Comparison of ENCODE assay signal across 22 cellular contexts in the genomic region with DNA sequence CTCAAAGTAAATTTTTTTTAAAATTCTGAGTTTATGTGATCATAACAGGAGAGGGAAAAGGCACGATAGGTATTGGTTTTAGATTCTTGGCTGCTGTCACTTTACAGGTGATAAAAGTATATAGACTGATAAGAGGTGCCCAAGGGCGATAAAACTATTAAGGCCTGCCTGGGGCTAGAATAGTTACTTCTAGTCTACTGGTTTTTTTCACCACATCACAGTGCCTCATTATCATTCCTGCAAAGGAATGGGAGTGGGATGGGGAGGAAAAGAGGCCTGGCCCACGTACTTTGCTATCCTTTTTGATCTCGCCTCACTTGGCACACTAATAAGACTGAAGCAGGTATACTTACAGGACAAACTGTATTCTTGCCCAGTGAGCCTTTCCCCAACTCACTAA. TPM values are rescaled to one million over a fixed set of nuclear protein-coding genes. Genes with fewer than 3 reads are reported as not detected.
DNase-seq lines count a peak whose midpoint lies in the region; ATAC-seq lines count a peak whose summit lies in the region.
"Had no signal": no experiment of that assay in that cellular context is flagged by ENCODE, and none has a peak within 500 bp of the region (broad histone marks: within the 10 kb centered on the region; RNA-seq: fewer than 3 reads in every experiment).

No MANE protein-coding gene starts in this region.

- DNase-seq in CD4-positive, CD25-positive, alpha-beta regulatory T cell, result no peak
- DNase-seq in CD8-positive, alpha-beta memory T cell, result no peak
- DNase-seq in T-cell (no peak), mesendoderm (peak; percentile 48), DMS 273 treated with DMSO at 0.1 percent for 48 hours (lab: John Stamatoyannopoulos, UW) (no peak), NCI-H345 (lab: John Stamatoyannopoulos, UW) (no peak)
- DNase-seq: activated CD8-positive, alpha-beta memory T cell treated with anti-CD3 and anti-CD28 coated beads for 24 hours; aorta; NCI-H2029; NCI-H226; occipital lobe; PC-3; SHP77; stimulated activated CD4-positive, alpha-beta T cell treated with anti-CD3 and anti-CD28 coated beads, Interleukin-12 subunit alpha, Interleukin-12 subunit beta, amount 100 ng/mL, for 4 hours; stimulated activated CD8-positive, alpha-beta memory T cell treated with anti-CD3 and anti-CD28 coated beads, Interleukin-4, amount 100 ng/mL, for 48 hours; SW 1271; upper lobe of left lung had no signal

- no peaks in the 10 kb centered on the region for H3K9me3 Mint-ChIP-seq in CD4-positive, CD25-positive, alpha-beta regulatory T cell
- H3K9me3 Mint-ChIP-seq in CD8-positive, alpha-beta memory T cell, result no peaks in the 10 kb centered on the region
- H3K9me3 Mint-ChIP-seq in T-cell, result no peaks in the 10 kb centered on the region

- H4K8ac ChIP-seq in mesendoderm (ENCODE audit: low read depth, low read length), result no peak overlapping the region

- no peaks in the 10 kb centered on the region for H3K36me3 ChIP-seq in CD4-positive, CD25-positive, alpha-beta regulatory T cell (ENCODE audit: control insufficient read depth, insufficient read depth, low read length)
- H3K36me3 ChIP-seq in CD8-positive, alpha-beta memory T cell (ENCODE audit: insufficient read depth, low read length), result no peaks in the 10 kb centered on the region
- H3K36me3 ChIP-seq in mesendoderm (ENCODE audit: control insufficient read depth, insufficient read depth, low read length), result no peaks in the 10 kb centered on the region
- H3K36me3 ChIP-seq: upper lobe of left lung had no signal

- no peak overlapping the region for H3K4me3 ChIP-seq in CD4-positive, CD25-positive, alpha-beta regulatory T cell (ENCODE audit: low read depth, low read length)
- no peak overlapping the region for H3K4me3 ChIP-seq in CD8-positive, alpha-beta memory T cell (ENCODE audit: low read length)
- H3K4me3 ChIP-seq in mesendoderm (ENCODE audit: low read length), result no peak overlapping the region
- H3K4me3 ChIP-seq: upper lobe of left lung had no signal

- no peak overlapping the region for H3K23ac ChIP-seq in mesendoderm (ENCODE audit: low read length)

- H4K5ac ChIP-seq in mesendoderm (ENCODE audit: low read length), result no peak overlapping the region

- ATAC-seq in CD4-positive, CD25-positive, alpha-beta regulatory T cell (ENCODE audit: low read depth in 2 of 2), result no peak
- ATAC-seq in T-cell (replicated peaks in 1 of 4) (no peak), HG03280 (IDR thresholded peaks at IDR 0.05; ENCODE audit: unreplicated experiment) (no peak)
- ATAC-seq: PC-3 had no signal

- no peak overlapping the region for H2BK15ac ChIP-seq in mesendoderm (replicated peaks; ENCODE audit: low read depth)

- no peaks in the 10 kb centered on the region for H3K36me3 Mint-ChIP-seq in CD4-positive, CD25-positive, alpha-beta regulatory T cell
- H3K36me3 Mint-ChIP-seq in CD8-positive, alpha-beta memory T cell, result no peaks in the 10 kb centered on the region
- no peaks in the 10 kb centered on the region for H3K36me3 Mint-ChIP-seq in T-cell

- peak overlapping the region; percentile 5 for H3K27ac ChIP-seq in CD4-positive, CD25-positive, alpha-beta regulatory T cell (ENCODE audit: insufficient read depth, low read length, poor library complexity, severe bottlenecking)
- no peak overlapping the region for H3K27ac ChIP-seq in CD8-positive, alpha-beta memory T cell (ENCODE audit: low read depth, low read length)
- H3K27ac ChIP-seq in mesendoderm (ENCODE audit: low read depth, low read length), result no peak overlapping the region
- H3K27ac ChIP-seq: epithelial cell of prostate, VCaP had no signal

- H3K27me3 ChIP-seq in CD4-positive, CD25-positive, alpha-beta regulatory T cell (ENCODE audit: control insufficient read depth, insufficient read depth, low read length), result no peaks in the 10 kb centered on the region
- H3K27me3 ChIP-seq in CD8-positive, alpha-beta memory T cell (ENCODE audit: insufficient read depth, low read length, poor library complexity, severe bottlenecking), result no peaks in the 10 kb centered on the region
- no peaks in the 10 kb centered on the region for H3K27me3 ChIP-seq in mesendoderm (ENCODE audit: insufficient read depth, low read length, poor library complexity)
- H3K27me3 ChIP-seq: upper lobe of left lung had no signal

- no CpG with 5 or more reads among the region's 4 CpGs for WGBS in mesendoderm (ENCODE audit: extremely low coverage, insufficient coverage, low lambda C conversion rate)

- H2BK5ac ChIP-seq in mesendoderm (ENCODE audit: low read length), result no peak overlapping the region

- H3K4me3 Mint-ChIP-seq in CD4-positive, CD25-positive, alpha-beta regulatory T cell, result peak overlapping the region in 2 of 4 donors; percentile 8
- H3K4me3 Mint-ChIP-seq in CD8-positive, alpha-beta memory T cell, result peak overlapping the region in 2 of 7 donors; percentile 37 to 40
- no peak overlapping the region for H3K4me3 Mint-ChIP-seq in T-cell

- H3K79me2 ChIP-seq in mesendoderm (ENCODE audit: control insufficient read depth, insufficient read depth, low read length), result no peaks in the 10 kb centered on the region

- POLR2A ChIA-PET in CD8-positive, alpha-beta memory T cell (lab: Charles Lee), result no interaction called here
- POLR2A ChIA-PET in T-cell (lab: Charles Lee), result interaction anchor here in 1 of 2 donors (0.5 kb wide), 1 partner anchor 30 kb away, joined by 5 read pairs; no protein-coding TSS in a partner anchor

- no peak overlapping the region for H3K9ac ChIP-seq in mesendoderm (ENCODE audit: low read length)

- H3K4me1 Mint-ChIP-seq in CD4-positive, CD25-positive, alpha-beta regulatory T cell, result peaks cover 7 to 40% (median 23%) of the 10 kb centered on the region in 4 donors
- peaks cover 21 to 35% (median 31%) of the 10 kb centered on the region in 3 donors for H3K4me1 Mint-ChIP-seq in CD8-positive, alpha-beta memory T cell
- H3K4me1 Mint-ChIP-seq in T-cell, result peaks cover 33 to 47% (median 41%) of the 10 kb centered on the region in 3 donors

- peaks cover 9% of the 10 kb centered on the region for H3K4me1 ChIP-seq in CD4-positive, CD25-positive, alpha-beta regulatory T cell (ENCODE audit: control insufficient read depth, insufficient read depth, low read length, poor library complexity, severe bottlenecking)
- peaks cover 16% of the 10 kb centered on the region for H3K4me1 ChIP-seq in CD8-positive, alpha-beta memory T cell (ENCODE audit: insufficient read depth, low read length)
- H3K4me1 ChIP-seq in mesendoderm (ENCODE audit: control insufficient read depth, low read depth, low read length), result no peaks in the 10 kb centered on the region
- H3K4me1 ChIP-seq: upper lobe of left lung had no signal

- H3K18ac ChIP-seq in mesendoderm (ENCODE audit: low read length), result no peak overlapping the region

- H3K56ac ChIP-seq in mesendoderm (ENCODE audit: low read length), result no peak overlapping the region

- no peak overlapping the region for H3K4ac ChIP-seq in mesendoderm (ENCODE audit: low read depth, low read length)

- peak overlapping the region in 2 of 3 donors; percentile 88 to 97 for H3K27ac Mint-ChIP-seq in CD4-positive, CD25-positive, alpha-beta regulatory T cell
- peak overlapping the region in 6 of 8 donors; percentile 21 to 92 (median 58) for H3K27ac Mint-ChIP-seq in CD8-positive, alpha-beta memory T cell
- peak overlapping the region; percentile 85 to 96 for H3K27ac Mint-ChIP-seq in T-cell

- no peak overlapping the region for H2BK120ac ChIP-seq in mesendoderm (ENCODE audit: low read depth, low read length)

- H3K9me3 ChIP-seq in CD4-positive, CD25-positive, alpha-beta regulatory T cell (ENCODE audit: control insufficient read depth in 2 of 2, low read length in 2 of 2), result no peaks in the 10 kb centered on the region
- no peaks in the 10 kb centered on the region for H3K9me3 ChIP-seq in CD8-positive, alpha-beta memory T cell (ENCODE audit: low read length)
- H3K9me3 ChIP-seq: upper lobe of left lung had no signal

- CTCF ChIA-PET in CD8-positive, alpha-beta memory T cell (lab: Charles Lee), result interaction anchor here (1.0 kb wide), 1 partner anchor 23 kb away, joined by 4 read pairs; no protein-coding TSS in a partner anchor
- CTCF ChIA-PET in T-cell (lab: Charles Lee), result interaction anchor here (0.5 to 1.0 kb wide), 2 partner anchors 25 to 100 kb away, joined by 4 to 7 read pairs; no protein-coding TSS in a partner anchor

- no peaks in the 10 kb centered on the region for H3K79me1 ChIP-seq in mesendoderm (ENCODE audit: low read length)

- H3K4me2 ChIP-seq in mesendoderm (ENCODE audit: low read length), result no peak overlapping the region

- no peak overlapping the region for H2AK5ac ChIP-seq in mesendoderm (ENCODE audit: low read length)

- no peaks in the 10 kb centered on the region for H3K27me3 Mint-ChIP-seq in CD4-positive, CD25-positive, alpha-beta regulatory T cell
- H3K27me3 Mint-ChIP-seq in CD8-positive, alpha-beta memory T cell, result peaks cover 0 to 2% of the 10 kb centered on the region in 2 donors
- no peaks in the 10 kb centered on the region for H3K27me3 Mint-ChIP-seq in T-cell

RNA-seq across cellular contexts. Expression of a gene that starts 46.6 kb away (rescaled TPM):
- not detected for total RNA-seq in CD4-positive, CD25-positive, alpha-beta regulatory T cell
- polyA plus RNA-seq in CD4-positive, CD25-positive, alpha-beta regulatory T cell, result not detected
- under 1 TPM in 1 of 2 experiments, not detected in 1; 0.11 TPM for total RNA-seq in CD8-positive, alpha-beta memory T cell
- polyA plus RNA-seq in CD8-positive, alpha-beta memory T cell, result 0.23 TPM
- total RNA-seq in T-cell, result not detected
- polyA plus RNA-seq in mesendoderm (2013, experiment 1 of 2), result 0.03 TPM
- polyA plus RNA-seq in mesendoderm (2013, experiment 2 of 2), result 0.03 TPM
- total RNA-seq: aorta, fibroblast of villous mesenchyme, G401, occipital lobe, PC-3 had no signal
- polyA plus RNA-seq: aorta had no signal

RNA-seq across cellular contexts. Expression of a gene that starts 46.7 kb away (rescaled TPM):
- 13.5 TPM for total RNA-seq in CD4-positive, CD25-positive, alpha-beta regulatory T cell
- 10 to 100 TPM; 13.9 to 20.9 (median 15.2) TPM for polyA plus RNA-seq in CD4-positive, CD25-positive, alpha-beta regulatory T cell
- total RNA-seq in CD8-positive, alpha-beta memory T cell, result 10 to 100 TPM; 38.3 to 42.6 TPM
- polyA plus RNA-seq in CD8-positive, alpha-beta memory T cell, result 20.0 TPM
- 10 to 100 TPM in 1 of 5 donors, 1 to 10 TPM in 4; 5.2 to 16.5 (median 6.4) TPM for total RNA-seq in T-cell
- polyA plus RNA-seq in mesendoderm (2013, experiment 1 of 2), result 111 TPM
- polyA plus RNA-seq in mesendoderm (2013, experiment 2 of 2), result 114 TPM
